ENCODE assay signal across 12 cellular contexts in the genomic region with DNA sequence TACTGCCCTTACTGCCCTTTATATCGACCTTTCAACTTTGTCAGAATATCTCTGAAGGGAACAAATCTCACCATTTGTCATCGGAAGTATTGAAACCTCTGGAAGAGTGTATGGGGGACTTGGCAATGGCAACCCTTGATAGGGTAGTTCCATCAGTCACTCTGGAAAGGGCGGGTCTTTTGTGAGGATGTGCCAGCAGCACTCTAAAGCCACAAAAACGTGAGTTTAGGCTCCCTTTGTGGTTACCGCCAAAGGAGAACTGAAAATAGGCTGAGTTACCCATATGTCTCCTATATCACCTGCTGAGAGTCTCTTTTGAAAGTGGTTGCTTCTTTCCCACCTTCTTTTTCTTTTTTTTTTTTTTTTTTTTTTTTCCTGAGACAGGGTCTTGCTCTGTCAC.
A peak's percentile ranks its signal among the peaks of the same experiment; 100 is the strongest.
DNase-seq lines count a peak whose midpoint lies in the region; ATAC-seq, FAIRE-seq and TF ChIP-seq lines count a peak whose summit lies in the region.
"Had no signal": no experiment of that assay in that cellular context is flagged by ENCODE, and none has a peak within 500 bp of the region (broad histone marks: within the 10 kb centered on the region; RNA-seq: fewer than 3 reads in every experiment).

No MANE protein-coding gene starts in this region.

- intact Hi-C loops in lower lobe of right lung (cut with DNase I): no loop called here
- intact Hi-C loops in adrenal gland (cut with DNase I): no loop called here
- intact Hi-C loops in PC-9 (cut with micrococcal nuclease; ENCODE audit: unreplicated experiment): no loop called here

- no peaks in the 10 kb centered on the region for H3K9me3 ChIP-seq in lower lobe of right lung
- H3K9me3 ChIP-seq in adrenal gland (replicated peaks in 1 of 3): no peaks in the 10 kb centered on the region
- H3K9me3 ChIP-seq in PC-9 (ENCODE audit: insufficient read depth, low read depth): no peaks in the 10 kb centered on the region
- H3K9me3 ChIP-seq: psoas muscle had no signal

- H3F3A ChIP-seq in PC-9 (ENCODE audit: insufficient read depth, low read depth): no peaks in the 10 kb centered on the region

- BruUV-seq in PC-9 (replicated peaks; lab: Mats Ljungman, UMichigan): no TSS peak

- H3K9me2 ChIP-seq in PC-9 (ENCODE audit: insufficient read depth): no peaks in the 10 kb centered on the region

- TF ChIP-seq CTCF in lower lobe of right lung (IDR thresholded peaks at IDR 0.05) (no peak), adrenal gland (IDR thresholded peaks at IDR 0.05) (no peak), PC-9 (conservative IDR thresholded peaks at IDR 0.05) (no peak)

- H3K79me2 ChIP-seq in PC-9 (ENCODE audit: low read depth): no peaks in the 10 kb centered on the region

- H3K4me2 ChIP-seq in PC-9: no peak overlapping the region

- POLR2A ChIA-PET in PC-9 (lab: Charles Lee; ENCODE audit: unreplicated experiment): no interaction called here

- peak; percentile 65 for FAIRE-seq in GM12891 (lab: Jason Lieb, UNC)

- H3K4me3 ChIP-seq in lower lobe of right lung: no peak overlapping the region
- H3K4me3 ChIP-seq in adrenal gland: no peak overlapping the region
- no peak overlapping the region for H3K4me3 ChIP-seq in PC-9
- H3K4me3 ChIP-seq: psoas muscle had no signal

- H3K27me3 ChIP-seq in lower lobe of right lung (ENCODE audit: low read depth) (peaks cover 5% of the 10 kb centered on the region), adrenal gland (no peaks in the 10 kb centered on the region), PC-9 (ENCODE audit: insufficient read depth, low read depth) (no peaks in the 10 kb centered on the region)

- H2AFZ ChIP-seq in PC-9: no peak overlapping the region

- CTCF ChIA-PET in PC-9 (lab: Charles Lee): no interaction called here

- DNase-seq in GM12891 (ENCODE audit: insufficient read length, low spot score) (peak; percentile 25), lower lobe of right lung (no peak), activated gamma-delta T cell (lab: John Stamatoyannopoulos, UW) (no peak), adrenal gland (no peak), PC-9 (no peak)
- DNase-seq: DMS153; NCI-H1436 treated with DMSO at 0.1 percent for 48 hours; psoas muscle; stimulated activated CD4-positive, alpha-beta T cell treated with anti-CD3 and anti-CD28 coated beads, Interleukin-2, amount 100 ng/mL, for 24 hours had no signal

- 63 to 74% (median 69%) methylated on average over 5 of the region's 5 CpGs for WGBS in adrenal gland, 4 donors

- H3K4me1 ChIP-seq in lower lobe of right lung: no peaks in the 10 kb centered on the region
- H3K4me1 ChIP-seq in adrenal gland (replicated peaks in 1 of 2): no peaks in the 10 kb centered on the region
- H3K4me1 ChIP-seq in PC-9 (replicated peaks; ENCODE audit: insufficient read depth): peaks cover 5% of the 10 kb centered on the region; the same call in 1 of the 2 replicates
- H3K4me1 ChIP-seq: psoas muscle had no signal

- ATAC-seq in GM19438 (IDR thresholded peaks at IDR 0.05; ENCODE audit: low read depth, unreplicated experiment): peak; percentile 86
- peak; percentile 84 for ATAC-seq in HG02852 (IDR thresholded peaks at IDR 0.05; ENCODE audit: unreplicated experiment)
- ATAC-seq in HG03558 (IDR thresholded peaks at IDR 0.05; ENCODE audit: extremely low read depth, unreplicated experiment): peak; percentile 72
- ATAC-seq in lower lobe of right lung: no peak
- ATAC-seq: psoas muscle had no signal

- H3K27ac ChIP-seq in lower lobe of right lung (no peak overlapping the region), adrenal gland (no peak overlapping the region), PC-9 (no peak overlapping the region)
- H3K27ac ChIP-seq: psoas muscle had no signal

- H4K20me1 ChIP-seq in PC-9 (ENCODE audit: insufficient read depth): no peaks in the 10 kb centered on the region

- no peaks in the 10 kb centered on the region for H3K36me3 ChIP-seq in lower lobe of right lung
- H3K36me3 ChIP-seq in adrenal gland (replicated peaks in 1 of 2): no peaks in the 10 kb centered on the region
- no peaks in the 10 kb centered on the region for H3K36me3 ChIP-seq in PC-9 (ENCODE audit: low read depth)

- TF ChIP-seq POLR2A in GM12891 (IDR thresholded peaks at IDR 0.05; ENCODE audit: low read depth, low read length) (no peak), adrenal gland (IDR thresholded peaks at IDR 0.05) (no peak)

TF ChIP-seq in GM12891, 5 proteins besides CTCF, POLR2A, EP300 and RAD21:
- TF ChIP-seq POLR2AphosphoS5 (IDR thresholded peaks at IDR 0.05; ENCODE audit: low read depth, low read length): no peak
- TF ChIP-seq TAF1 (IDR thresholded peaks at IDR 0.05; ENCODE audit: low read depth, low read length): no peak
- peak; percentile 91 for TF ChIP-seq SPI1 (IDR thresholded peaks at IDR 0.05; ENCODE audit: low read depth, low read length)
- no peak for TF ChIP-seq POU2F2 (IDR thresholded peaks at IDR 0.05; ENCODE audit: low read depth, low read length)
- TF ChIP-seq PAX5 (IDR thresholded peaks at IDR 0.05; ENCODE audit: insufficient read depth, low read length, severe bottlenecking): no peak

Comparison
In these comparisons a context has a peak if more than half of its experiments do, and no peak if none do; other contexts are left out.
1. ATAC-seq: peak in GM19438 (single experiment), HG02852 (single experiment) and HG03558 (single experiment); none in lower lobe of right lung (0 of 2).